ENCODE assay signal across 10 cellular contexts in genomic region chr12:7915911-7916403, GRCh38. TPM values are rescaled to one million over a fixed set of nuclear protein-coding genes. Genes with fewer than 3 reads are reported as not detected.
DNase-seq lines count a peak whose midpoint lies in the region; ATAC-seq and TF ChIP-seq lines count a peak whose summit lies in the region.
"Had no signal": no experiment of that assay in that cellular context is flagged by ENCODE, and none has a peak within 500 bp of the region (broad histone marks: within the 10 kb centered on the region; RNA-seq: fewer than 3 reads in every experiment).

No MANE protein-coding gene starts in this region.

- DNase-seq in activated CD4-positive, alpha-beta T cell treated with anti-CD3 and anti-CD28 coated beads for 48 hours, result peak; percentile 46
- DNase-seq in activated CD4-positive, alpha-beta T cell treated with anti-CD3 and anti-CD28 coated beads for 1 hour, result no peak
- DNase-seq in WTC11 (ENCODE audit: low spot score), result peak; percentile 25
- no peak for DNase-seq in fibroblast of pulmonary artery (ENCODE audit: low read depth)
- peak; percentile 22 for DNase-seq in stimulated activated CD8-positive, alpha-beta memory T cell treated with anti-CD3 and anti-CD28 coated beads, Interleukin-4, amount 100 ng/mL, for 24 hours (ENCODE audit: low read depth)
- no peak for DNase-seq in T-helper 2 cell treated with Interferon-gamma antibody and Interleukin-4, amounts not matched to agents 5 μg/mL and 100 μg/mL, for 36 hours (ENCODE audit: low spot score)
- no peak for DNase-seq in NCI-H226
- DNase-seq: left colon, NCI-H146 had no signal

- H3K9me3 Mint-ChIP-seq in WTC11, result no peaks in the 10 kb centered on the region
- H3K9me3 Mint-ChIP-seq in T-helper 2 cell treated with Interferon-gamma antibody and Interleukin-4, amounts not matched to agents 5 μg/mL and 100 μg/mL, for 36 hours, result no peaks in the 10 kb centered on the region

- ATAC-seq in WTC11 (peak; percentile 56), GM18909 (IDR thresholded peaks at IDR 0.05; ENCODE audit: poor library complexity, unreplicated experiment) (no peak)
- ATAC-seq: left colon had no signal

- H3K36me3 Mint-ChIP-seq in WTC11, result peaks cover 31% of the 10 kb centered on the region
- H3K36me3 Mint-ChIP-seq in T-helper 2 cell treated with Interferon-gamma antibody and Interleukin-4, amounts not matched to agents 5 μg/mL and 100 μg/mL, for 36 hours (ENCODE audit: low read depth), result peaks cover 34% of the 10 kb centered on the region

- TF ChIP-seq CTCF in WTC11 (IDR thresholded peaks at IDR 0.05) (no peak), fibroblast of pulmonary artery (IDR thresholded peaks at IDR 0.05; ENCODE audit: low read length, missing control alignments) (no peak)

- POLR2A ChIA-PET in WTC11 (lab: Charles Lee), result interaction anchor here (1.5 kb wide), 1 partner anchor 9 kb away, joined by 8 read pairs; no protein-coding TSS in a partner anchor

- CTCF ChIA-PET in WTC11 (lab: Charles Lee), result interaction anchor here (0.9 to 1.7 kb wide), 4 partner anchors 10 to 79 kb away, joined by 3 to 9 read pairs (median 5); no protein-coding TSS in a partner anchor

- H3K4me1 Mint-ChIP-seq in WTC11, result peaks cover 45% of the 10 kb centered on the region
- H3K4me1 Mint-ChIP-seq in T-helper 2 cell treated with Interferon-gamma antibody and Interleukin-4, amounts not matched to agents 5 μg/mL and 100 μg/mL, for 36 hours (ENCODE audit: low read depth), result peaks cover 3% of the 10 kb centered on the region

- H3K27ac Mint-ChIP-seq in WTC11, result peak overlapping the region; percentile 97
- H3K27ac Mint-ChIP-seq in T-helper 2 cell treated with Interferon-gamma antibody and Interleukin-4, amounts not matched to agents 5 μg/mL and 100 μg/mL, for 36 hours, result no peak overlapping the region

- peak overlapping the region; percentile 10 for H3K4me3 ChIP-seq in fibroblast of pulmonary artery (replicated peaks; ENCODE audit: low read depth, low read length)

- no peaks in the 10 kb centered on the region for H3K27me3 Mint-ChIP-seq in WTC11 (ENCODE audit: low read depth)
- no peaks in the 10 kb centered on the region for H3K27me3 Mint-ChIP-seq in T-helper 2 cell treated with Interferon-gamma antibody and Interleukin-4, amounts not matched to agents 5 μg/mL and 100 μg/mL, for 36 hours (ENCODE audit: low read depth)

- H3K4me3 Mint-ChIP-seq in WTC11, result no peak overlapping the region
- no peak overlapping the region for H3K4me3 Mint-ChIP-seq in T-helper 2 cell treated with Interferon-gamma antibody and Interleukin-4, amounts not matched to agents 5 μg/mL and 100 μg/mL, for 36 hours

TF ChIP-seq in WTC11, 78 proteins besides CTCF, POLR2A, EP300 and RAD21:
- TF ChIP-seq PRDM15 (CRISPR knock-in tag; IDR thresholded peaks at IDR 0.05), result peak; percentile 93
- 0 out of 2 replicates have a peak, but pooled peaks have one; percentile 41 for TF ChIP-seq FOXP1 (CRISPR knock-in tag; IDR thresholded peaks at IDR 0.05; ENCODE audit: borderline replicate concordance)
- TF ChIP-seq, protein P1, sequence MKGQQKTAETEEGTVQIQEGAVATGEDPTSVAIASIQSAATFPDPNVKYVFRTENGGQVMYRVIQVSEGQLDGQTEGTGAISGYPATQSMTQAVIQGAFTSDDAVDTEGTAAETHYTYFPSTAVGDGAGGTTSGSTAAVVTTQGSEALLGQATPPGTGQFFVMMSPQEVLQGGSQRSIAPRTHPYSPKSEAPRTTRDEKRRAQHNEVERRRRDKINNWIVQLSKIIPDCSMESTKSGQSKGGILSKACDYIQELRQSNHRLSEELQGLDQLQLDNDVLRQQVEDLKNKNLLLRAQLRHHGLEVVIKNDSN (CRISPR knock-in tag; IDR thresholded peaks at IDR 0.05), result no peak
- TF ChIP-seq, protein P2, sequence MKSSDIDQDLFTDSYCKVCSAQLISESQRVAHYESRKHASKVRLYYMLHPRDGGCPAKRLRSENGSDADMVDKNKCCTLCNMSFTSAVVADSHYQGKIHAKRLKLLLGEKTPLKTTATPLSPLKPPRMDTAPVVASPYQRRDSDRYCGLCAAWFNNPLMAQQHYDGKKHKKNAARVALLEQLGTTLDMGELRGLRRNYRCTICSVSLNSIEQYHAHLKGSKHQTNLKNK (CRISPR knock-in tag; IDR thresholded peaks at IDR 0.05), result 0 out of 2 replicates have a peak, but pooled peaks have one; percentile 44

RNA-seq across cellular contexts. Expression of gene SLC2A3, which starts 20.0 kb away (rescaled TPM):
- 717 to 819 TPM (median 816 TPM) in 3 replicates for total RNA-seq in WTC11 (2021)

RNA-seq across cellular contexts. Expression of gene SLC2A14, which starts 43.2 kb away (rescaled TPM):
- total RNA-seq in WTC11 (2021), result 24.4 to 28.8 TPM (median 26.7 TPM) in 3 replicates

Comparison
In these comparisons a context has a peak if more than half of its experiments do, and no peak if none do; other contexts are left out.
1. DNase-seq: peak in activated CD4-positive, alpha-beta T cell treated with anti-CD3 and anti-CD28 coated beads for 48 hours (single experiment), WTC11 (single experiment) and stimulated activated CD8-positive, alpha-beta memory T cell treated with anti-CD3 and anti-CD28 coated beads, Interleukin-4, amount 100 ng/mL, for 24 hours (single experiment); none in activated CD4-positive, alpha-beta T cell treated with anti-CD3 and anti-CD28 coated beads for 1 hour (single experiment), fibroblast of pulmonary artery (single experiment), T-helper 2 cell treated with Interferon-gamma antibody and Interleukin-4, amounts not matched to agents 5 μg/mL and 100 μg/mL, for 36 hours (single experiment) and NCI-H226 (single experiment).